Comparison of ENCODE assay signal across 30 cellular contexts in genomic region chr18:673769-674168, GRCh38. TPM values are rescaled to one million over a fixed set of nuclear protein-coding genes. Genes with fewer than 3 reads are reported as not detected.
"Had no signal": no experiment of that assay in that cellular context is flagged by ENCODE, and none has a peak within 500 bp of the region (broad histone marks: within the 10 kb centered on the region; RNA-seq: fewer than 3 reads in every experiment).

No MANE protein-coding gene starts in this region.

- H3K36me3 ChIP-seq: ovary had no signal

- H3K27ac Mint-ChIP-seq: naive thymus-derived CD4-positive, alpha-beta T cell; natural killer cell; nephron; neural progenitor cell; progenitor cell of endocrine pancreas; stimulated activated effector memory CD8-positive, alpha-beta T cell treated with anti-CD3 and anti-CD28 coated beads, Interleukin-12 subunit alpha, Interleukin-12 subunit beta, amount 100 ng/mL, for 72 hours; stimulated activated naive B cell treated with anti-CD40 and anti-IgM and Interleukin-4, amounts not matched to agents 10 μg/mL and 1 μg/mL and 100 μg/mL, for 72 hours; stimulated activated naive CD8-positive, alpha-beta T cell treated with anti-CD3 and anti-CD28 coated beads, Interleukin-15, Interleukin-2, amounts not matched to agents 100 ng/mL and 50 ng/mL, for 24 hours; type B pancreatic cell had no signal

- H3K27me3 ChIP-seq: neural progenitor cell, ovary, right lobe of liver, spleen, stomach, thyroid gland, transverse colon, upper lobe of right lung, vagina had no signal

- H3K9me3 Mint-ChIP-seq: natural killer cell; nephron; neural progenitor cell; stimulated activated effector memory CD8-positive, alpha-beta T cell treated with anti-CD3 and anti-CD28 coated beads, Interleukin-12 subunit alpha, Interleukin-12 subunit beta, amount 100 ng/mL, for 72 hours; stimulated activated naive B cell treated with anti-CD40 and anti-IgM and Interleukin-4, amounts not matched to agents 10 μg/mL and 1 μg/mL and 100 μg/mL, for 72 hours; stimulated activated naive CD8-positive, alpha-beta T cell treated with anti-CD3 and anti-CD28 coated beads, Interleukin-15, Interleukin-2, amounts not matched to agents 100 ng/mL and 50 ng/mL, for 24 hours; type B pancreatic cell had no signal

- H3K9me3 ChIP-seq: ovary, psoas muscle, right lobe of liver, spleen, stomach, thoracic aorta, thyroid gland, transverse colon, upper lobe of right lung, vagina had no signal

- ATAC-seq: naive thymus-derived CD4-positive, alpha-beta T cell; natural killer cell; psoas muscle; right cardiac atrium; right lobe of liver; stimulated activated effector memory CD8-positive, alpha-beta T cell treated with anti-CD3 and anti-CD28 coated beads, Interleukin-12 subunit alpha, Interleukin-12 subunit beta, amount 100 ng/mL, for 72 hours; stimulated activated naive B cell treated with anti-CD40 and anti-IgM and Interleukin-4, amounts not matched to agents 10 μg/mL and 1 μg/mL and 100 μg/mL, for 72 hours; upper lobe of right lung had no signal

- H3K4me1 Mint-ChIP-seq: natural killer cell; nephron; neural progenitor cell; stimulated activated naive B cell treated with anti-CD40 and anti-IgM and Interleukin-4, amounts not matched to agents 10 μg/mL and 1 μg/mL and 100 μg/mL, for 72 hours had no signal

- H3K4me3 ChIP-seq: neural progenitor cell, ovary, psoas muscle, right lobe of liver, skin epidermis, smooth muscle cell, spleen, stomach, thoracic aorta, thyroid gland, transverse colon, upper lobe of right lung, vagina had no signal

- DNase-seq: naive thymus-derived CD4-positive, alpha-beta T cell; natural killer cell; occipital lobe; ovary; posterior cingulate gyrus; psoas muscle; right cardiac atrium; right lobe of liver; spleen; stimulated activated CD4-positive, alpha-beta T cell treated with anti-CD3 and anti-CD28 coated beads, Interleukin-12 subunit alpha, Interleukin-12 subunit beta, amount 100 ng/mL, for 4 hours; stimulated activated CD4-positive, alpha-beta T cell treated with anti-CD3 and anti-CD28 coated beads, Interleukin-1b, Interleukin-23, amount 100 ng/mL, for 48 hours; stimulated activated CD4-positive, alpha-beta T cell treated with anti-CD3 and anti-CD28 coated beads, Interleukin-4, amount 100 ng/mL, for 1 hour; stimulated activated CD4-positive, alpha-beta T cell treated with anti-CD3 and anti-CD28 coated beads, Interleukin-4, amount 100 ng/mL, for 4 hours; stimulated activated naive B cell treated with anti-CD40 and anti-IgM and Interleukin-4, amounts not matched to agents 10 μg/mL and 1 μg/mL and 100 μg/mL, for 72 hours; stimulated activated naive CD4-positive, alpha-beta T cell treated with Interleukin-2 at 50 U/mL for 16 hours; stomach; thyroid gland; transverse colon; upper lobe of right lung had no signal

- H3K27me3 Mint-ChIP-seq: naive thymus-derived CD4-positive, alpha-beta T cell; progenitor cell of endocrine pancreas; stimulated activated naive B cell treated with anti-CD40 and anti-IgM and Interleukin-4, amounts not matched to agents 10 μg/mL and 1 μg/mL and 100 μg/mL, for 72 hours; stimulated activated naive CD8-positive, alpha-beta T cell treated with anti-CD3 and anti-CD28 coated beads, Interleukin-15, Interleukin-2, amounts not matched to agents 100 ng/mL and 50 ng/mL, for 24 hours; type B pancreatic cell had no signal

- H3K4me1 ChIP-seq: neural progenitor cell, parathyroid adenoma, psoas muscle, right lobe of liver, spleen, stomach, thyroid gland, upper lobe of right lung, vagina had no signal

- H3K4me3 Mint-ChIP-seq: naive thymus-derived CD4-positive, alpha-beta T cell; natural killer cell; nephron; neural progenitor cell; stimulated activated effector memory CD8-positive, alpha-beta T cell treated with anti-CD3 and anti-CD28 coated beads, Interleukin-12 subunit alpha, Interleukin-12 subunit beta, amount 100 ng/mL, for 72 hours; stimulated activated naive B cell treated with anti-CD40 and anti-IgM and Interleukin-4, amounts not matched to agents 10 μg/mL and 1 μg/mL and 100 μg/mL, for 72 hours; stimulated activated naive CD8-positive, alpha-beta T cell treated with anti-CD3 and anti-CD28 coated beads, Interleukin-15, Interleukin-2, amounts not matched to agents 100 ng/mL and 50 ng/mL, for 24 hours; type B pancreatic cell had no signal

- H3K27ac ChIP-seq: neural progenitor cell, parathyroid adenoma, psoas muscle, right lobe of liver, skin epidermis, spleen, stomach, thoracic aorta, thyroid gland, upper lobe of right lung, vagina had no signal

RNA-seq across cellular contexts. Expression of gene TYMS, which starts 16.3 kb away (rescaled TPM):
- polyA plus RNA-seq: naive thymus-derived CD4-positive, alpha-beta T cell had no signal
